In the genomic region with DNA sequence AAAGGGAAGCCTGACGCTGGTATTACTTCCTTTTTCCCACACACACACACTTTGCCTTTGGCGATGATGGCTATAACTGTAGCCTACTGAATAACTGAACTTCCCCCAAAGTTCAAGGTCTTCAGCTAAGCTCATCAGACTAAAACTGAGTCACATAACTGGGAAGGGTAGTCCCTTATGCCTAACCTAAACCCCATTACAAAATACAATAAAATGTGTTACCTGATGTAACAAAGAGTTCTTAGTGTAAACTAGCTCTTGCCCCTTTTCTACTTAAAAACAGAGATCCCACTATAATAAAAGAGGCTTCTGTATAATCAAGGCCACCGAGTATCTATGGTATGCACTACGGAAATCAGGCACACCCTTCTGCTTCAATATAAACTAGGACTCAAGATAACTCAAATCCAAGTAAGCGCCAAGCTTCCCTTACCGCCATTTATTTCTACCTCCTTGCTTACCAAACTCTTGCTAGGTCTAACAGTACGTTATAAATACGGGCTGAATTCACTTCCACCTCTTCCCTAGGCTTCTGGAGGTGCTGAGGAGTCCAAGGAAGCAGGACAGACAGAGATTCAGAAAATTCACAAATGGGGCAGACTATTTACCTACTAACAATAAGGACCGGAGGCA, we compare ENCODE assay signal across 8 cellular contexts. TPM values are rescaled to one million over a fixed set of nuclear protein-coding genes. Genes with fewer than 3 reads are reported as not detected.
DNase-seq lines count a peak whose midpoint lies in the region; ATAC-seq lines count a peak whose summit lies in the region.

No MANE protein-coding gene starts in this region.

- ATAC-seq in HG03097 (IDR thresholded peaks at IDR 0.05; ENCODE audit: low FRiP score, unreplicated experiment), result no peak

- peak; percentile 15 for DNase-seq in activated CD4-positive, alpha-beta T cell treated with anti-CD3 and anti-CD28 coated beads for 48 hours
- no peak for DNase-seq in activated CD4-positive, alpha-beta T cell treated with anti-CD3 and anti-CD28 coated beads, Interleukin-2, amount 50 U/mL, for 4 hours
- DNase-seq in RKO (ENCODE audit: low spot score) (peak; percentile 70), dermis microvascular lymphatic vessel endothelial cell (ENCODE audit: low read depth in 2 of 2) (peak; percentile 90 to 91), myocyte (ENCODE audit: low read depth) (peak; percentile 16), epidermal melanocyte (ENCODE audit: insufficient read length, low spot score) (no peak), NCI-H187 treated with DMSO at 0.1 percent for 48 hours (lab: John Stamatoyannopoulos, UW) (no peak)

RNA-seq across cellular contexts. Expression of gene OTUD4, which starts 2.4 kb away (rescaled TPM):
- total RNA-seq in dermis microvascular lymphatic vessel endothelial cell (16.9 and 24.3 TPM in 2 replicates), myocyte (53.5 and 81.4 TPM in 2 replicates)
- polyA plus RNA-seq in myocyte (2012), result 16.6 TPM

Comparison
In these comparisons a context has a peak if more than half of its experiments do, and no peak if none do; other contexts are left out.
1. DNase-seq: peak in activated CD4-positive, alpha-beta T cell treated with anti-CD3 and anti-CD28 coated beads for 48 hours (single experiment), RKO (single experiment), dermis microvascular lymphatic vessel endothelial cell (2 of 2) and myocyte (single experiment); none in activated CD4-positive, alpha-beta T cell treated with anti-CD3 and anti-CD28 coated beads, Interleukin-2, amount 50 U/mL, for 4 hours (0 of 2), epidermal melanocyte (single experiment) and NCI-H187 treated with DMSO at 0.1 percent for 48 hours (single experiment).